In the genomic region with DNA sequence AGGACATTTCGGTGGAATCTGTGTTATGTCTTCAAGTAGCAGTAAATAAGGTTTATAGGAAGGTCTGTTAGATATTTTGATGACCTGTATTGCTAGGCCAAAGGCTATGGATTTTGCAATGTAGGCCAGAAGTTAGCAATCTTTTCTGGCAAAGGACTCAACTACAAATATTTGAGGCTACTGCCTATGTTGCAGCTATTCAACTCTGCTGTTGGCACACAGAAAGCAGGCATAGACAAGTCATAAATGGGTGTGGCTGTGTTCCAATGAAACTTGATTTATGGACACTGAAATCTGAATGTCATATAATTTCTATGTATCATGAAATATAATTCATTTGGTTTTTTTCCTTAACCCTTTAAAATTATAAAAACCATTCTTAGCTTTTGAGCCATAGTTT, we compare ENCODE assay signal across 17 cellular contexts.
DNase-seq lines count a peak whose midpoint lies in the region; ATAC-seq and TF ChIP-seq lines count a peak whose summit lies in the region.
"Had no signal": no experiment of that assay in that cellular context is flagged by ENCODE, and none has a peak within 500 bp of the region (broad histone marks: within the 10 kb centered on the region; RNA-seq: fewer than 3 reads in every experiment).

No MANE protein-coding gene starts in this region.

- no peaks in the 10 kb centered on the region for H3K36me3 ChIP-seq in osteoblast (ENCODE audit: insufficient read depth, low read length)
- H3K36me3 ChIP-seq: cardiac muscle cell had no signal

- no peaks in the 10 kb centered on the region for H3K9me3 ChIP-seq in osteoblast (ENCODE audit: low read depth, low read length)

- H3K4me1 ChIP-seq in osteoblast (ENCODE audit: insufficient read depth, low read length): peaks cover 47% of the 10 kb centered on the region

- no peak overlapping the region for H2AFZ ChIP-seq in osteoblast (ENCODE audit: low read length)

- no peaks in the 10 kb centered on the region for H3K36me3 Mint-ChIP-seq in stimulated activated naive B cell treated with anti-CD40 and anti-IgM and Interleukin-4, amounts not matched to agents 10 μg/mL and 1 μg/mL and 100 μg/mL, for 72 hours
- H3K36me3 Mint-ChIP-seq in natural killer cell: no peaks in the 10 kb centered on the region
- H3K36me3 Mint-ChIP-seq: immature natural killer cell had no signal

- peaks cover 14 to 17% of the 10 kb centered on the region in 2 donors for H3K27me3 Mint-ChIP-seq in stimulated activated naive B cell treated with anti-CD40 and anti-IgM and Interleukin-4, amounts not matched to agents 10 μg/mL and 1 μg/mL and 100 μg/mL, for 72 hours
- H3K27me3 Mint-ChIP-seq in natural killer cell (ENCODE audit: low read depth in 2 of 2): peaks cover 11 to 22% of the 10 kb centered on the region in 2 donors

- H3K4me1 Mint-ChIP-seq in stimulated activated naive B cell treated with anti-CD40 and anti-IgM and Interleukin-4, amounts not matched to agents 10 μg/mL and 1 μg/mL and 100 μg/mL, for 72 hours: no peaks in the 10 kb centered on the region
- H3K4me1 Mint-ChIP-seq in natural killer cell: no peaks in the 10 kb centered on the region
- H3K4me1 Mint-ChIP-seq: immature natural killer cell had no signal

- TF ChIP-seq CTCF in fibroblast of mammary gland (conservative IDR thresholded peaks at IDR 0.05; ENCODE audit: control insufficient read depth, insufficient read depth, low read depth, low read length): no peak
- TF ChIP-seq CTCF in osteoblast (IDR thresholded peaks at IDR 0.05; ENCODE audit: extremely low read depth, low read depth, low read length): no peak
- no peak for TF ChIP-seq CTCF in natural killer cell (IDR thresholded peaks at IDR 0.05)

- H3K79me2 ChIP-seq in osteoblast (ENCODE audit: insufficient read depth, low read length): peaks cover 5% of the 10 kb centered on the region

- ATAC-seq in stimulated activated naive B cell treated with anti-CD40 and anti-IgM and Interleukin-4, amounts not matched to agents 10 μg/mL and 1 μg/mL and 100 μg/mL, for 72 hours (replicated peaks): no peak
- ATAC-seq in HG02623 (IDR thresholded peaks at IDR 0.05; ENCODE audit: unreplicated experiment): no peak
- ATAC-seq in natural killer cell: no peak
- ATAC-seq: activated CD8-positive, alpha-beta T cell treated with anti-CD3 and anti-CD28 coated beads, Interleukin-2, amount 10 ng/mL, durations not matched to agents 7 days and 5 days had no signal

- no peaks in the 10 kb centered on the region for H4K20me1 ChIP-seq in osteoblast (ENCODE audit: insufficient read depth, low read length)

- H3K4me3 ChIP-seq in fibroblast of mammary gland (ENCODE audit: control insufficient read depth, low read depth, low read length) (no peak overlapping the region), osteoblast (ENCODE audit: insufficient read depth, low read length) (no peak overlapping the region)
- H3K4me3 ChIP-seq: cardiac muscle cell had no signal

- no peaks in the 10 kb centered on the region for H3K27me3 ChIP-seq in osteoblast (ENCODE audit: insufficient read depth, low read length)
- H3K27me3 ChIP-seq: cardiac muscle cell had no signal

- intact Hi-C loops in natural killer cell (cut with micrococcal nuclease): no loop called here

- DNase-seq in EL (peak; percentile 60), RPMI7951 (ENCODE audit: low read depth) (peak; percentile 26), fibroblast of mammary gland (ENCODE audit: low read depth) (peak; percentile 88), osteoblast (ENCODE audit: insufficient read length, low spot score, missing footprints) (peak; percentile 86), natural killer cell (no peak)
- no peak for DNase-seq in stimulated activated naive B cell treated with anti-CD40 and anti-IgM and Interleukin-4, amounts not matched to agents 10 μg/mL and 1 μg/mL and 100 μg/mL, for 72 hours
- no peak for DNase-seq in activated naive CD4-positive, alpha-beta T cell (lab: John Stamatoyannopoulos, UW)
- DNase-seq: activated CD8-positive, alpha-beta T cell treated with anti-CD3 and anti-CD28 coated beads, Interleukin-2, amount 10 ng/mL, durations not matched to agents 7 days and 5 days; activated gamma-delta T cell treated with Interleukin-2 at 50 U/mL for 16 hours; immature natural killer cell; NCI-H146; NCI-H524 treated with DMSO at 0.1 percent for 48 hours; SIG-M5 had no signal

- H3K4me3 Mint-ChIP-seq in stimulated activated naive B cell treated with anti-CD40 and anti-IgM and Interleukin-4, amounts not matched to agents 10 μg/mL and 1 μg/mL and 100 μg/mL, for 72 hours: no peak overlapping the region
- H3K4me3 Mint-ChIP-seq in natural killer cell: no peak overlapping the region
- H3K4me3 Mint-ChIP-seq: activated CD8-positive, alpha-beta T cell treated with anti-CD3 and anti-CD28 coated beads, Interleukin-2, amount 10 ng/mL, durations not matched to agents 7 days and 5 days; immature natural killer cell; stimulated activated naive CD8-positive, alpha-beta T cell treated with anti-CD3 and anti-CD28 coated beads, Interleukin-15, Interleukin-2, amounts not matched to agents 100 ng/mL and 50 ng/mL, for 24 hours had no signal

- no peak overlapping the region for H3K4me2 ChIP-seq in osteoblast (ENCODE audit: insufficient read depth, low read length)

- no peaks in the 10 kb centered on the region for H3K9me3 Mint-ChIP-seq in stimulated activated naive B cell treated with anti-CD40 and anti-IgM and Interleukin-4, amounts not matched to agents 10 μg/mL and 1 μg/mL and 100 μg/mL, for 72 hours
- no peaks in the 10 kb centered on the region for H3K9me3 Mint-ChIP-seq in natural killer cell
- H3K9me3 Mint-ChIP-seq: stimulated activated naive CD8-positive, alpha-beta T cell treated with anti-CD3 and anti-CD28 coated beads, Interleukin-15, Interleukin-2, amounts not matched to agents 100 ng/mL and 50 ng/mL, for 24 hours had no signal

- H3K27ac Mint-ChIP-seq in stimulated activated naive B cell treated with anti-CD40 and anti-IgM and Interleukin-4, amounts not matched to agents 10 μg/mL and 1 μg/mL and 100 μg/mL, for 72 hours: no peak overlapping the region
- no peak overlapping the region for H3K27ac Mint-ChIP-seq in natural killer cell
- H3K27ac Mint-ChIP-seq: activated CD8-positive, alpha-beta T cell treated with anti-CD3 and anti-CD28 coated beads, Interleukin-2, amount 10 ng/mL, durations not matched to agents 7 days and 5 days; immature natural killer cell; stimulated activated naive CD8-positive, alpha-beta T cell treated with anti-CD3 and anti-CD28 coated beads, Interleukin-15, Interleukin-2, amounts not matched to agents 100 ng/mL and 50 ng/mL, for 24 hours had no signal

- H3K27ac ChIP-seq in osteoblast (ENCODE audit: low read depth, low read length): peak overlapping the region; percentile 34
- H3K27ac ChIP-seq: C4-2B, cardiac muscle cell had no signal

Comparison
In these comparisons a context has a peak if more than half of its experiments do, and no peak if none do; other contexts are left out.
1. DNase-seq: peak in EL (single experiment), RPMI7951 (single experiment), fibroblast of mammary gland (single experiment) and osteoblast (single experiment); none in stimulated activated naive B cell treated with anti-CD40 and anti-IgM and Interleukin-4, amounts not matched to agents 10 μg/mL and 1 μg/mL and 100 μg/mL, for 72 hours (single experiment), activated naive CD4-positive, alpha-beta T cell (0 of 4) and natural killer cell (single experiment).